Comparison of ENCODE assay signal across 11 cellular contexts in genomic region chr10:69439813-69440506, GRCh38. TPM values are rescaled to one million over a fixed set of nuclear protein-coding genes. Genes with fewer than 3 reads are reported as not detected.
DNase-seq lines count a peak whose midpoint lies in the region; ATAC-seq, FAIRE-seq and TF ChIP-seq lines count a peak whose summit lies in the region.
"Had no signal": no experiment of that assay in that cellular context is flagged by ENCODE, and none has a peak within 500 bp of the region (broad histone marks: within the 10 kb centered on the region; RNA-seq: fewer than 3 reads in every experiment).

No MANE protein-coding gene starts in this region.

- H3K27ac ChIP-seq in pancreas (peak overlapping the region; percentile 73 to 88 (median 77)), tibial artery (no peak overlapping the region)

- peak overlapping the region; percentile 64 for H3K4me3 Mint-ChIP-seq in MCF 10A (ENCODE audit: unreplicated experiment)
- H3K4me3 Mint-ChIP-seq: memory B cell had no signal

- no TSS peak for BruUV-seq in MCF 10A (replicated peaks; lab: Mats Ljungman, UMichigan)

- H3K27ac Mint-ChIP-seq in MCF 10A (ENCODE audit: low read depth, unreplicated experiment), result peak overlapping the region; percentile 87
- H3K27ac Mint-ChIP-seq: memory B cell had no signal

- CTCF ChIA-PET in MCF 10A (lab: Yijun Ruan, JAX), result interaction anchor here (0.5 to 2.3 kb wide), 9 partner anchors 12 to 201 kb away, joined by 3 to 7 read pairs (median 3); no protein-coding TSS in a partner anchor

- no peak for FAIRE-seq in pancreas (lab: Jason Lieb, UNC)

- H3K27me3 Mint-ChIP-seq in MCF 10A (ENCODE audit: insufficient read depth, unreplicated experiment), result no peaks in the 10 kb centered on the region

- POLR2A ChIA-PET in MCF 10A (lab: Yijun Ruan, JAX), result interaction anchor here (0.6 to 3.0 kb wide), 12 partner anchors 9 to 378 kb away, joined by 3 to 27 read pairs (median 5); partner anchors contain the start of gene TSPAN15

- H3K36me3 Mint-ChIP-seq in MCF 10A (ENCODE audit: insufficient read depth, unreplicated experiment), result peaks cover 6% of the 10 kb centered on the region
- H3K36me3 Mint-ChIP-seq: memory B cell had no signal

- H3K4me1 Mint-ChIP-seq in MCF 10A (ENCODE audit: insufficient read depth, unreplicated experiment), result peaks cover 37% of the 10 kb centered on the region
- H3K4me1 Mint-ChIP-seq: memory B cell had no signal

- H3K9me3 ChIP-seq in pancreas (no peaks in the 10 kb centered on the region), tibial artery (no peaks in the 10 kb centered on the region)

- peak; percentile 83 for DNase-seq in EH (ENCODE audit: low read depth)
- peak; percentile 56 for DNase-seq in NCI-H146 (lab: John Stamatoyannopoulos, UW)
- peak; percentile 81 for DNase-seq in MCF 10A (ENCODE audit: unreplicated experiment)
- no peak for DNase-seq in pancreas
- no peak for DNase-seq in stimulated activated CD4-positive, alpha-beta T cell treated with anti-CD3 and anti-CD28 coated beads, Interleukin-4, amount 100 ng/mL, for 24 hours
- no peak for DNase-seq in T-helper 1 cell
- DNase-seq in tibial artery, result no peak
- no peak for DNase-seq in sciatic nerve (ENCODE audit: low spot score)

- peaks cover 0 to 22% (median 0%) of the 10 kb centered on the region in 3 donors for H3K4me1 ChIP-seq in pancreas
- H3K4me1 ChIP-seq in tibial artery, result peaks cover 0 to 17% (median 11%) of the 10 kb centered on the region in 4 donors

- H3K9me3 Mint-ChIP-seq in MCF 10A (ENCODE audit: unreplicated experiment), result no peaks in the 10 kb centered on the region
- H3K9me3 Mint-ChIP-seq: memory B cell had no signal

- WGBS in pancreas, 2 donors, result 41 to 48% methylated on average over 5 of the region's 5 CpGs

- H3K4me3 ChIP-seq in pancreas, result no peak overlapping the region
- no peak overlapping the region for H3K4me3 ChIP-seq in tibial artery
- H3K4me3 ChIP-seq: dorsolateral prefrontal cortex had no signal

- ATAC-seq in pancreas, result peak in 3 of 4 donors; percentile 58 to 71 (median 59)
- ATAC-seq in sciatic nerve, result no peak

- TF ChIP-seq CTCF in MCF 10A (IDR thresholded peaks at IDR 0.05; ENCODE audit: unreplicated experiment) (no peak), pancreas (IDR thresholded peaks at IDR 0.05) (no peak), tibial artery (IDR thresholded peaks at IDR 0.05) (no peak)

- H3K27me3 ChIP-seq in pancreas (no peaks in the 10 kb centered on the region), tibial artery (no peaks in the 10 kb centered on the region)

- H3K36me3 ChIP-seq in pancreas (no peaks in the 10 kb centered on the region), tibial artery (no peaks in the 10 kb centered on the region)

- intact Hi-C loops in MCF 10A (cut with micrococcal nuclease) (no loop called here), pancreas (cut with DNase I) (no loop called here), tibial artery (cut with DNase I; ENCODE audit: low total_unique reads) (no loop called here), sciatic nerve (cut with DNase I) (no loop called here)

RNA-seq across cellular contexts. Expression of gene TSPAN15, which starts 11.3 kb away (rescaled TPM):
- 0.52 and 0.54 TPM in 2 replicates for total RNA-seq in MCF 10A (2022)
- 10 to 100 TPM; 10.9 to 49.2 (median 13.5) TPM for total RNA-seq in pancreas
- polyA plus RNA-seq in pancreas, result 10 to 100 TPM; 20.2 to 28.6 TPM
- 103 TPM for total RNA-seq in sciatic nerve

RNA-seq across cellular contexts. Expression of gene TACR2, which starts 23.2 kb away (rescaled TPM):
- total RNA-seq in MCF 10A (2022) (not detected in 2 replicates), pancreas (under 1 TPM in 4 of 6 donors, not detected in 2; 0.12 to 0.28 (median 0.18) TPM), sciatic nerve (0.53 TPM)
- under 1 TPM; 0.14 to 0.15 TPM for polyA plus RNA-seq in pancreas
- total RNA-seq: activated CD8-positive, alpha-beta memory T cell treated with anti-CD3 and anti-CD28 coated beads for 36 hours had no signal

Comparison
In these comparisons a context has a peak if more than half of its experiments do, and no peak if none do; other contexts are left out.
1. DNase-seq: peak in EH (single experiment), NCI-H146 (single experiment) and MCF 10A (single experiment); none in pancreas (0 of 6), stimulated activated CD4-positive, alpha-beta T cell treated with anti-CD3 and anti-CD28 coated beads, Interleukin-4, amount 100 ng/mL, for 24 hours (single experiment), T-helper 1 cell (0 of 5), tibial artery (0 of 2) and sciatic nerve (single experiment).
2. H3K27ac ChIP-seq: peak in pancreas (4 of 4); none in tibial artery (0 of 2).